13 cellular contexts compared by ENCODE assay signal in genomic region chr12:109255377-109255776, GRCh38. TPM values are rescaled to one million over a fixed set of nuclear protein-coding genes. Genes with fewer than 3 reads are reported as not detected.
DNase-seq lines count a peak whose midpoint lies in the region; ATAC-seq, FAIRE-seq and TF ChIP-seq lines count a peak whose summit lies in the region.
"Had no signal": no experiment of that assay in that cellular context is flagged by ENCODE, and none has a peak within 500 bp of the region (broad histone marks: within the 10 kb centered on the region; RNA-seq: fewer than 3 reads in every experiment).

No MANE protein-coding gene starts in this region.

- H3F3A ChIP-seq in PC-3 (ENCODE audit: low read length, unreplicated experiment), result no peaks in the 10 kb centered on the region

- H3K4me3 ChIP-seq in PC-3 (ENCODE audit: low read length) (no peak overlapping the region), epithelial cell of proximal tubule (ENCODE audit: low read depth, low read length) (no peak overlapping the region), gastrocnemius medialis (no peak overlapping the region)
- H3K4me3 ChIP-seq: testis had no signal

- H3K79me2 ChIP-seq in PC-3 (ENCODE audit: low read length), result no peaks in the 10 kb centered on the region

- H3K27ac ChIP-seq in PC-3 (ENCODE audit: low read length) (no peak overlapping the region), gastrocnemius medialis (peak overlapping the region in 3 of 4 donors; percentile 9 to 40 (median 18))
- H3K27ac ChIP-seq: neutrophil, testis had no signal

- in situ Hi-C loops in gastrocnemius medialis (cut with MboI; ENCODE audit: low sequenced_read_pairs in 4 of 4), result loop anchor here in 2 of 4 donors (25.0 kb wide), 1 partner anchor 132 kb away; no protein-coding TSS in a partner anchor

- no peaks in the 10 kb centered on the region for H3K27me3 ChIP-seq in PC-3 (ENCODE audit: low read length)
- no peaks in the 10 kb centered on the region for H3K27me3 ChIP-seq in gastrocnemius medialis
- H3K27me3 ChIP-seq: neutrophil, testis had no signal

- no peak overlapping the region for H3K4me2 ChIP-seq in PC-3 (ENCODE audit: low read length)

- no peaks in the 10 kb centered on the region for H3K9me2 ChIP-seq in PC-3 (replicated peaks; ENCODE audit: low read length)

- FAIRE-seq in HTR-8/SVneo (lab: Jason Lieb, UNC), result no peak

- H3K36me3 ChIP-seq in PC-3 (ENCODE audit: low read depth, low read length) (peaks cover 10% of the 10 kb centered on the region; the same call in 1 of the 2 replicates), gastrocnemius medialis (peaks cover 16 to 94% of the 10 kb centered on the region in 2 donors)

- no TSS peak for BruUV-seq in PC-3 (replicated peaks; lab: Mats Ljungman, UMichigan)

- intact Hi-C loops in PC-3 (cut with micrococcal nuclease) (loop anchor here (1.0 kb wide), 1 partner anchor 143 kb away; no protein-coding TSS in a partner anchor), gastrocnemius medialis (cut with DNase I; ENCODE audit: low total_unique reads) (no loop called here)

- DNase-seq in NCI-H748 (lab: John Stamatoyannopoulos, UW; ENCODE audit: unreplicated experiment) (peak; percentile 11), NCI-H748 treated with DMSO at 0.1 percent for 48 hours (lab: John Stamatoyannopoulos, UW) (no peak), PC-3 (peak; percentile 43), epithelial cell of proximal tubule (ENCODE audit: low read depth) (no peak), gastrocnemius medialis (no peak), NCI-H1436 (lab: John Stamatoyannopoulos, UW) (no peak), HTR-8/SVneo (ENCODE audit: insufficient read length, low spot score) (no peak), LoVo (ENCODE audit: low spot score) (no peak)
- DNase-seq: activated CD4-positive, alpha-beta T cell treated with anti-CD3 and anti-CD28 coated beads for 1 hour; activated naive CD4-positive, alpha-beta T cell treated with Interleukin-2 at 50 U/mL for 16 hours; NK-92 treated with Interleukin-12 subunit alpha and Interleukin-12 subunit beta, amount 100 ng/mL, for 24 hours; testis had no signal

- H3K4me1 ChIP-seq in PC-3 (ENCODE audit: insufficient read depth, low read length) (no peaks in the 10 kb centered on the region), gastrocnemius medialis (peaks cover 13 to 30% of the 10 kb centered on the region in 2 donors)
- H3K4me1 ChIP-seq: testis had no signal

- TF ChIP-seq CTCF in PC-3 (conservative IDR thresholded peaks at IDR 0.05; ENCODE audit: low read depth, low read length) (peak; percentile 60), epithelial cell of proximal tubule (conservative IDR thresholded peaks at IDR 0.05; ENCODE audit: low read depth, low read length) (peak; percentile 19), gastrocnemius medialis (IDR thresholded peaks at IDR 0.05 in 4 of 5, conservative IDR thresholded peaks at IDR 0.05 in 1 of 5) (no peak)

- peak; percentile 84 for ATAC-seq in PC-3
- ATAC-seq in gastrocnemius medialis, result no peak

- H3K9me3 ChIP-seq in PC-3 (ENCODE audit: low read length), result peaks cover 5% of the 10 kb centered on the region
- H3K9me3 ChIP-seq in gastrocnemius medialis, result no peaks in the 10 kb centered on the region
- H3K9me3 ChIP-seq: neutrophil, testis had no signal

- H2AFZ ChIP-seq in PC-3 (ENCODE audit: low read length), result no peak overlapping the region

- H3K9ac ChIP-seq in PC-3 (ENCODE audit: low read length), result no peak overlapping the region

- CTCF ChIA-PET in PC-3 (lab: Charles Lee), result no interaction called here

- POLR2A ChIA-PET in PC-3 (lab: Charles Lee; ENCODE audit: unreplicated experiment), result no interaction called here

- TF ChIP-seq POLR2A in gastrocnemius medialis (IDR thresholded peaks at IDR 0.05), result no peak

- no peaks in the 10 kb centered on the region for H4K20me1 ChIP-seq in PC-3 (ENCODE audit: low read length)

RNA-seq across cellular contexts. Expression of gene FOXN4, which starts 53.7 kb away (rescaled TPM):
- not detected in 2 replicates for total RNA-seq in PC-3 (2014; rRNA removed)
- total RNA-seq in epithelial cell of proximal tubule, result not detected in 2 replicates
- not detected for total RNA-seq in gastrocnemius medialis

Comparison
In these comparisons a context has a peak if more than half of its experiments do, and no peak if none do; other contexts are left out.
1. DNase-seq: peak in NCI-H748 (single experiment) and PC-3 (single experiment); none in NCI-H748 treated with DMSO at 0.1 percent for 48 hours (single experiment), epithelial cell of proximal tubule (single experiment), gastrocnemius medialis (0 of 2), NCI-H1436 (single experiment), HTR-8/SVneo (single experiment) and LoVo (single experiment).
2. CTCF ChIP-seq: peak in PC-3 (single experiment) and epithelial cell of proximal tubule (single experiment); none in gastrocnemius medialis (0 of 5).